8 cellular contexts compared by ENCODE assay signal in the genomic region with DNA sequence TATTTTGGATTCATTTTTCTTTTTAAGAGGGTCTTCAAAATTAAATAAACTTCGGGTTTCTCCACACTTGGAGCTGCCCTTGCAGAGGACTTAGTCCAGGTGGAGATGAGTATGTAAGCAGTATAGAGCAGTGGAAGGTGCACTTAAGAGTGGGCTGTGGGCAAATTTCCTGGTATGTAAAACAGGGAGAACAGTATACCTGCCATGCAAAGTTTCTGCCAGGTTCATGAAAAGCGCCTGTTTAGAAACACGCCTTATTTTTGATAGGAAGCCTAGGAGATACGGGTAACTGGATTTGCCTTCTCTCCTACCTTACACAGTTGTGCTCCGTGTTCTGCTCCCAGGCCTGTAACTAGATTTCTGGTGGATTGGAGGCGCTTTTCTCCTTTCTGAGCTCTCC. TPM values are rescaled to one million over a fixed set of nuclear protein-coding genes. Genes with fewer than 3 reads are reported as not detected.
DNase-seq lines count a peak whose midpoint lies in the region; ATAC-seq and TF ChIP-seq lines count a peak whose summit lies in the region.

No MANE protein-coding gene starts in this region.

- ATAC-seq in naive thymus-derived CD8-positive, alpha-beta T cell, result no peak
- no peak for ATAC-seq in GM21447 (IDR thresholded peaks at IDR 0.05; ENCODE audit: unreplicated experiment)
- no peak for ATAC-seq in HG03139 (IDR thresholded peaks at IDR 0.05; ENCODE audit: unreplicated experiment)

- no peak for DNase-seq in LNCaP clone FGC (ENCODE audit: low read depth)
- no peak for DNase-seq in naive thymus-derived CD8-positive, alpha-beta T cell
- no peak for DNase-seq in D341Med (ENCODE audit: low spot score)
- DNase-seq in activated CD8-positive, alpha-beta memory T cell treated with anti-CD3 and anti-CD28 coated beads for 24 hours, result no peak

- H3K4me3 ChIP-seq in BLaER1 (peak overlapping the region; percentile 91), LNCaP clone FGC (ENCODE audit: low read depth, low read length) (peak overlapping the region; percentile 88)

- H3K36me3 ChIP-seq in BLaER1, result peaks cover 31% of the 10 kb centered on the region

- H3K4me3 Mint-ChIP-seq in naive thymus-derived CD8-positive, alpha-beta T cell, result peak overlapping the region; percentile 94 to 100 (median 99)

- no peaks in the 10 kb centered on the region for H3K9me3 ChIP-seq in BLaER1

- H3K9me3 Mint-ChIP-seq in naive thymus-derived CD8-positive, alpha-beta T cell, result no peaks in the 10 kb centered on the region

- H3K4me1 Mint-ChIP-seq in naive thymus-derived CD8-positive, alpha-beta T cell, result peaks cover 26 to 42% (median 37%) of the 10 kb centered on the region in 4 donors

- H3K27me3 ChIP-seq in BLaER1, result no peaks in the 10 kb centered on the region

- TF ChIP-seq CTCF in LNCaP clone FGC (IDR thresholded peaks at IDR 0.05; ENCODE audit: control insufficient read depth, extremely low read depth, insufficient read depth), result no peak

- H3K9ac ChIP-seq in BLaER1, result peak overlapping the region; percentile 94

- H3K27ac ChIP-seq in BLaER1 (peak overlapping the region; percentile 88), cingulate gyrus (ENCODE audit: low read depth, low read length) (peak overlapping the region; percentile 8)

- POLR2A ChIA-PET in naive thymus-derived CD8-positive, alpha-beta T cell (lab: Charles Lee), result interaction anchor here (1.8 to 2.1 kb wide), 2 partner anchors 324 to 378 kb away, joined by 5 to 6 read pairs; partner anchors contain the start of gene ATP6V0B

- H3K27ac Mint-ChIP-seq in naive thymus-derived CD8-positive, alpha-beta T cell, result peak overlapping the region in 7 of 10 donors; percentile 10 to 99 (median 89)

- peaks cover 0 to 31% (median 4%) of the 10 kb centered on the region in 3 donors for H3K36me3 Mint-ChIP-seq in naive thymus-derived CD8-positive, alpha-beta T cell

- peaks cover 56% of the 10 kb centered on the region for H4K20me1 ChIP-seq in BLaER1

- peaks cover 48% of the 10 kb centered on the region for H3K4me1 ChIP-seq in BLaER1

- H3K4me2 ChIP-seq in BLaER1, result peak overlapping the region; percentile 95

- H3K27me3 Mint-ChIP-seq in naive thymus-derived CD8-positive, alpha-beta T cell, result peaks cover 0 to under 1% (median 0%) of the 10 kb centered on the region in 5 donors

RNA-seq across cellular contexts. Expression of gene KDM4A, which starts 1.2 kb away (rescaled TPM):
- total RNA-seq in naive thymus-derived CD8-positive, alpha-beta T cell, result 10 to 100 TPM; 33.8 to 36.8 TPM
- 1 to 10 TPM; 4.2 to 8.2 (median 6.6) TPM for polyA plus RNA-seq in naive thymus-derived CD8-positive, alpha-beta T cell

RNA-seq across cellular contexts. Expression of gene ST3GAL3, which starts 56.1 kb away (rescaled TPM):
- 10 to 100 TPM; 21.9 to 23.0 TPM for total RNA-seq in naive thymus-derived CD8-positive, alpha-beta T cell
- polyA plus RNA-seq in naive thymus-derived CD8-positive, alpha-beta T cell, result 10 to 100 TPM in 1 of 3 donors, 1 to 10 TPM in 2; 7.5 to 10.9 (median 9.9) TPM
